Comparison of ENCODE assay signal across 1 cellular context in the genomic region with DNA sequence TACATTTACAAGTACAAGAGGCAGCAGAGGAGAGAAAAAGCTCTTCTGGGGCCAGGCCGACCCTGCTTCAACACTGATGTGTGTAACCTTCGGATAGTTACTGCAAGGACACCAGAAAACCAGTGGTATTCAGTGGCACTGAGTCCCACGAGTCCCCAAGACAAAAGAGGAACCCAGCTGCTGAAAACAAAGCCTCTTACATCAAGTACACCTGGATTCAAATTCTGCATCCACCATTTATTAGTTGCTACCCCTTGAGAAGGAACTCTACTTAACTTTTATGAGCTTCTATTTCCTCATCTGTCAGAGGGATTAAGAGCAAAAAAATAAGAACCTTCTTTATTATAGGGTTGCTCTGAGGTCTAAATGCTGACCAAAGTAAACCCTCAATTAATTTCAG.
TF ChIP-seq lines count a peak whose summit lies in the region.

No MANE protein-coding gene starts in this region.

TF ChIP-seq in K562, 482 proteins besides CTCF, POLR2A, EP300 and RAD21:
- TF ChIP-seq MGA (IDR thresholded peaks at IDR 0.05) (no peak), SPI1 (IDR thresholded peaks at IDR 0.05; ENCODE audit: borderline replicate concordance, low read depth, low read length) (0 out of 2 replicates have a peak, but pooled peaks have one; percentile 5)
